Comparison of ENCODE assay signal across 1 cellular context in the genomic region with DNA sequence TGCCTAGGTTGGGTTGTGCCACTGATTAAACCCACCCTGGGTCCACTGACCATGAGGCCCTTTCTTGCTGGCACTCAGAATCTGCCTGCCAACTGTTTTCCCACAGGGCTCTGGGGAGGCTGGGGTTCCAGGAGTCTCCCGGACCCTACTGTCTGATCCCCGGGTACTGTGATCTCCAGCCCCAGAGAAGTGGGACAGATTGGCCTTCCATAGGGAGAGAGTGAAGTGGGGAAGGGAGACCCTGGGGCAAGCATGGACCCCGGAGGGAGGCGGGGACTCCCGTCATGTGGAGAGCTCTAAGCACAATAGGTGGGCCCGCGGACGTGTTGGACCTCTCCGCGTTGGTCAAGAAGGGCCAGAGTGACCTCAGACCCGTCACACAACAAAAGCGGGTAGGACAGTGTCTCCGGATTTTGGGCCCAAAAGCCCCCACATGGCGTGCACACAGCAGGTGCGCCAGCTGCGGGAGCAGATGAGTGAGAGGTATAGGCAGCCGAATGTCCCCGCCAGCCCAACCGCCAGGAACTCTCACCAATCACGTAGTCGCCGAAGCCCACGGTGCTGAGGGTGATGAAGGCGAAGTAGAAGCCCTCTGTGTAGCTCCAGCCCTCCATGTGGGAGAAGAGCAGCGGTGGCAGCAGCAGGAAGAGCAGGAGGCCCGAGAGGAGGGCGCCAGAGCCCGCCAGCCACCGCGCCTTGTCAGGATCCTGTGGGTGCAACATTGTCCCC.
TF ChIP-seq lines count a peak whose summit lies in the region.

No MANE protein-coding gene starts in this region.

TF ChIP-seq in neural cell, 6 proteins besides CTCF, POLR2A, EP300 and RAD21:
- TF ChIP-seq SMC3 (conservative IDR thresholded peaks at IDR 0.05; ENCODE audit: poor library complexity) (peak; percentile 36), TAF1 (IDR thresholded peaks at IDR 0.05; ENCODE audit: low read depth) (no peak), MXI1 (conservative IDR thresholded peaks at IDR 0.05; ENCODE audit: poor library complexity, severe bottlenecking) (no peak), POLR2AphosphoS5 (IDR thresholded peaks at IDR 0.05) (no peak), EZH2 (IDR thresholded peaks at IDR 0.05; ENCODE audit: borderline replicate concordance, insufficient read depth, low read length, poor library complexity, severe bottlenecking) (no peak)
- TF ChIP-seq, protein P1, sequence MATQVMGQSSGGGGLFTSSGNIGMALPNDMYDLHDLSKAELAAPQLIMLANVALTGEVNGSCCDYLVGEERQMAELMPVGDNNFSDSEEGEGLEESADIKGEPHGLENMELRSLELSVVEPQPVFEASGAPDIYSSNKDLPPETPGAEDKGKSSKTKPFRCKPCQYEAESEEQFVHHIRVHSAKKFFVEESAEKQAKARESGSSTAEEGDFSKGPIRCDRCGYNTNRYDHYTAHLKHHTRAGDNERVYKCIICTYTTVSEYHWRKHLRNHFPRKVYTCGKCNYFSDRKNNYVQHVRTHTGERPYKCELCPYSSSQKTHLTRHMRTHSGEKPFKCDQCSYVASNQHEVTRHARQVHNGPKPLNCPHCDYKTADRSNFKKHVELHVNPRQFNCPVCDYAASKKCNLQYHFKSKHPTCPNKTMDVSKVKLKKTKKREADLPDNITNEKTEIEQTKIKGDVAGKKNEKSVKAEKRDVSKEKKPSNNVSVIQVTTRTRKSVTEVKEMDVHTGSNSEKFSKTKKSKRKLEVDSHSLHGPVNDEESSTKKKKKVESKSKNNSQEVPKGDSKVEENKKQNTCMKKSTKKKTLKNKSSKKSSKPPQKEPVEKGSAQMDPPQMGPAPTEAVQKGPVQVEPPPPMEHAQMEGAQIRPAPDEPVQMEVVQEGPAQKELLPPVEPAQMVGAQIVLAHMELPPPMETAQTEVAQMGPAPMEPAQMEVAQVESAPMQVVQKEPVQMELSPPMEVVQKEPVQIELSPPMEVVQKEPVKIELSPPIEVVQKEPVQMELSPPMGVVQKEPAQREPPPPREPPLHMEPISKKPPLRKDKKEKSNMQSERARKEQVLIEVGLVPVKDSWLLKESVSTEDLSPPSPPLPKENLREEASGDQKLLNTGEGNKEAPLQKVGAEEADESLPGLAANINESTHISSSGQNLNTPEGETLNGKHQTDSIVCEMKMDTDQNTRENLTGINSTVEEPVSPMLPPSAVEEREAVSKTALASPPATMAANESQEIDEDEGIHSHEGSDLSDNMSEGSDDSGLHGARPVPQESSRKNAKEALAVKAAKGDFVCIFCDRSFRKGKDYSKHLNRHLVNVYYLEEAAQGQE (IDR thresholded peaks at IDR 0.05; ENCODE audit: borderline replicate concordance): no peak
TF ChIP-seq in neural cell: peak in this region for 1.
